In genomic region chr22:29767289-29768051, GRCh38 we compare ENCODE assay signal across 8 cellular contexts. TPM values are rescaled to one million over a fixed set of nuclear protein-coding genes. Genes with fewer than 3 reads are reported as not detected.
A peak's percentile ranks its signal among the peaks of the same experiment; 100 is the strongest.
DNase-seq lines count a peak whose midpoint lies in the region; TF ChIP-seq lines count a peak whose summit lies in the region.

Gene UQCR10 (plus strand): TSS chr22:29767369. CDS start chr22:29767399, 30 bp downstream.

- H3K4me3 ChIP-seq in GM06990 (replicated peaks; ENCODE audit: low read depth, low read length) (peak within 1 kb of the TSS; percentile 100), trophoblast cell (ENCODE audit: low read depth, low read length) (peak within 1 kb of the TSS; percentile 99), tibial nerve (peak within 1 kb of the TSS; percentile 88 to 98 (median 94))

- peaks cover 34% of the 10 kb centered on the region for H3K4me1 Mint-ChIP-seq in HFFc6 (ENCODE audit: low read depth)

- H3K14ac ChIP-seq in trophoblast cell (ENCODE audit: low read length) = peak within 1 kb of the TSS; percentile 90

- H4K91ac ChIP-seq in trophoblast cell (ENCODE audit: low read depth, low read length) = peak within 1 kb of the TSS; percentile 93

- no peaks in the 10 kb centered on the region; the same call in 1 of the 2 replicates for H3K27me3 Mint-ChIP-seq in HFFc6 (ENCODE audit: insufficient read depth)

- peak within 1 kb of the TSS; percentile 99 for H4K8ac ChIP-seq in trophoblast cell (ENCODE audit: low read depth, low read length)

- H3K36me3 Mint-ChIP-seq in HFFc6 (ENCODE audit: low read depth) = peaks cover 11% of the 10 kb centered on the region; the same call in 1 of the 2 replicates

- peaks cover 6 to 14% of the 10 kb centered on the region in 2 experiments for H3K4me1 ChIP-seq in trophoblast cell (ENCODE audit: control insufficient read depth in 1 of 2, insufficient read depth in 2 of 2, low read length in 2 of 2)
- peaks cover 0 to 42% (median 24%) of the 10 kb centered on the region in 4 donors for H3K4me1 ChIP-seq in tibial nerve

- peak within 1 kb of the TSS; percentile 97 for H3K18ac ChIP-seq in trophoblast cell (ENCODE audit: low read length)

- no peak for TF ChIP-seq CTCF in GM06990 (IDR thresholded peaks at IDR 0.05; ENCODE audit: insufficient read depth, low read length, poor library complexity, severe bottlenecking)
- TF ChIP-seq CTCF in HFFc6 (IDR thresholded peaks at IDR 0.05) = no peak
- no peak for TF ChIP-seq CTCF in tibial nerve (IDR thresholded peaks at IDR 0.05)

- H3K9ac ChIP-seq in trophoblast cell (ENCODE audit: low read length) = peak within 1 kb of the TSS; percentile 98

- H3K4me3 Mint-ChIP-seq in HFFc6 = peak within 1 kb of the TSS; percentile 100

- H3K9me3 Mint-ChIP-seq in HFFc6 = no peaks in the 10 kb centered on the region

- peak within 1 kb of the TSS; percentile 34 for H2BK5ac ChIP-seq in trophoblast cell (ENCODE audit: low read depth, low read length, poor library complexity)

- H3K27ac ChIP-seq in trophoblast cell (ENCODE audit: low read depth, low read length) (peak within 1 kb of the TSS; percentile 69), tibial nerve (peak within 1 kb of the TSS; percentile 77 to 96 (median 88))

- DNase-seq in GM06990 (ENCODE audit: extremely low read depth, insufficient read length) (peak; percentile 94), HFFc6 (peak; percentile 82), NCI-H1092 (lab: John Stamatoyannopoulos, UW) (peak; percentile 90), SW 1271 (lab: John Stamatoyannopoulos, UW) (peak; percentile 62 to 90), cardiac septum (ENCODE audit: low spot score) (peak; percentile 97), trophoblast cell (peak; percentile 93 to 96), tibial nerve (ENCODE audit: low spot score in 2 of 2) (peak; percentile 86 to 91)
- DNase-seq in activated naive CD8-positive, alpha-beta T cell treated with anti-CD3 and anti-CD28 coated beads, Interleukin-2, amount 50 U/mL, for 16 hours (ENCODE audit: low read depth, low spot score) = peak; percentile 86

- H3K4me2 ChIP-seq in trophoblast cell (ENCODE audit: low read length) = peak within 1 kb of the TSS; percentile 93

- peak; percentile 29 to 44 for TF ChIP-seq POLR2A in tibial nerve (IDR thresholded peaks at IDR 0.05)

- no peaks in the 10 kb centered on the region for H3K9me3 ChIP-seq in trophoblast cell (ENCODE audit: insufficient read depth, low read depth, low read length)
- no peaks in the 10 kb centered on the region for H3K9me3 ChIP-seq in tibial nerve

- peaks cover 10% of the 10 kb centered on the region for H3K79me2 ChIP-seq in trophoblast cell (ENCODE audit: control insufficient read depth, insufficient read depth, low read length, poor library complexity)

- peaks cover 10% of the 10 kb centered on the region for H3K79me1 ChIP-seq in trophoblast cell (ENCODE audit: low read length)

- no CpG with 5 or more reads among the region's 45 CpGs for WGBS in trophoblast cell (ENCODE audit: extremely low coverage, insufficient coverage, insufficient read length)
- 0 to 1% methylated on average over 45 of the region's 45 CpGs for WGBS in tibial nerve, 2 donors

- no peak within 1 kb of the TSS for H2BK12ac ChIP-seq in trophoblast cell (ENCODE audit: low read length)

- H3K36me3 ChIP-seq in GM06990 (ENCODE audit: control insufficient read depth, insufficient read depth, low read length) = peaks cover 5% of the 10 kb centered on the region
- H3K36me3 ChIP-seq in trophoblast cell (ENCODE audit: control insufficient read depth in 1 of 2, insufficient read depth in 2 of 2, low read length in 2 of 2) = peaks cover 4 to 11% of the 10 kb centered on the region in 2 experiments
- H3K36me3 ChIP-seq in tibial nerve = peaks cover 0 to 29% (median 7%) of the 10 kb centered on the region in 3 donors

- no peak within 1 kb of the TSS for H3K23ac ChIP-seq in trophoblast cell (ENCODE audit: low read length)

- peak within 1 kb of the TSS; percentile 62 for H2BK120ac ChIP-seq in trophoblast cell (ENCODE audit: insufficient read depth, low read length, poor library complexity)

- H3K4ac ChIP-seq in trophoblast cell (ENCODE audit: low read depth, low read length) = peak within 1 kb of the TSS; percentile 94

- intact Hi-C loops in cardiac septum (cut with DNase I) = loop anchor here (5.0 kb wide), 2 partner anchors 215 to 235 kb away; partner anchors contain the start of gene THOC5

- H2AFZ ChIP-seq in trophoblast cell (ENCODE audit: insufficient read depth, low read length, poor library complexity) = peak within 1 kb of the TSS; percentile 69

- peak within 1 kb of the TSS; percentile 95 for H3K27ac Mint-ChIP-seq in HFFc6

- peak within 1 kb of the TSS; percentile 30 for H2AK5ac ChIP-seq in trophoblast cell (ENCODE audit: low read length)

- H4K12ac ChIP-seq in trophoblast cell (ENCODE audit: low read depth, low read length) = peak within 1 kb of the TSS; percentile 70

- TF ChIP-seq EP300 in tibial nerve (IDR thresholded peaks at IDR 0.05) = peak in 1 of 2 donors; percentile 92

- H3K27me3 ChIP-seq in GM06990 (replicated peaks; ENCODE audit: control insufficient read depth, insufficient read depth, low read length) = no peaks in the 10 kb centered on the region
- no peaks in the 10 kb centered on the region for H3K27me3 ChIP-seq in trophoblast cell (ENCODE audit: insufficient read depth, low read length)
- no peaks in the 10 kb centered on the region for H3K27me3 ChIP-seq in tibial nerve

RNA-seq across cellular contexts. Expression of gene UQCR10, which starts in this region (rescaled TPM):
- total RNA-seq in HFFc6 (2021; fragmentation: NEBNext Ultra II Directional; extraction: Animal tissue kit (Norgen Biotek cat#: 25700)) = 100 to 1,000 TPM; 137 to 153 (median 150) TPM
- total RNA-seq in cardiac septum = 271 TPM
- 143 and 144 TPM in 2 replicates for polyA plus RNA-seq in trophoblast cell (2013)
- 10 to 100 TPM; 30.4 to 56.7 (median 35.5) TPM for total RNA-seq in tibial nerve

Comparison
In these comparisons a context has a peak if more than half of its experiments do, and no peak if none do; other contexts are left out.
1. Peak in every context shown above with its lines: DNase-seq, H3K4me3 ChIP-seq and H3K27ac ChIP-seq.